ENCODE assay signal across 11 cellular contexts in the genomic region with DNA sequence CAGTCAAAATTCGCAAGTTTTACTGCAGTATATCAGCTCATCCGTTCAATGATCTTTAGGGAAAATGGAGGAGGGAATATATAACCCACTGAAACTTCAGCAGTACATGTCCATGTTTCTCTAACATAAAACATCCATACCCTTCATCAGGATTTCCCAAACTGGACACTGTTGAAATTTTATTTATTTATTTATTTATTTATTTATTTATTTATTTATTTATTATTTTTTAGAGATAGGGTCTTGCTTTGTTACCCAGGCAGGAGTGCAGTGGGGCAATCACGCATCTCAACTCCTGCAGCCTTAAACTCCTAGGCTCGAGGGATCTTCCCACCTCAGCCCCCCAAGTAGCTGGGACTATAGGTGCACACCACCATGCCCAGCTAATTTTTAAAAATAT.
"Had no signal": no experiment of that assay in that cellular context is flagged by ENCODE, and none has a peak within 500 bp of the region (broad histone marks: within the 10 kb centered on the region; RNA-seq: fewer than 3 reads in every experiment).

No MANE protein-coding gene starts in this region.

- H3K4me1 ChIP-seq: HAP-1 had no signal

- ATAC-seq: GM23338, HCT116 had no signal

- H3K36me3 ChIP-seq: HAP-1 had no signal

- DNase-seq: GM23248, GOT3, H7, H9, HCEC 1CT, HFFc6 had no signal

- H3K9me3 ChIP-seq: HAP-1 had no signal

- H3K27ac Mint-ChIP-seq: GM23338, H9, HFFc6 had no signal

- FAIRE-seq: H1, H54 had no signal

- H3K27ac ChIP-seq: GM23248 had no signal

- H3K4me3 ChIP-seq: GM23248, GM23338, HAP-1 had no signal

- H3K4me3 Mint-ChIP-seq: GM23338, H9, HFFc6 had no signal

- H2AFZ ChIP-seq: GM23248, GM23338 had no signal

- H3K4me1 Mint-ChIP-seq: GM23338, H9 had no signal

- H3K4me2 ChIP-seq: GM23338 had no signal
